ENCODE assay signal across 15 cellular contexts in the genomic region with DNA sequence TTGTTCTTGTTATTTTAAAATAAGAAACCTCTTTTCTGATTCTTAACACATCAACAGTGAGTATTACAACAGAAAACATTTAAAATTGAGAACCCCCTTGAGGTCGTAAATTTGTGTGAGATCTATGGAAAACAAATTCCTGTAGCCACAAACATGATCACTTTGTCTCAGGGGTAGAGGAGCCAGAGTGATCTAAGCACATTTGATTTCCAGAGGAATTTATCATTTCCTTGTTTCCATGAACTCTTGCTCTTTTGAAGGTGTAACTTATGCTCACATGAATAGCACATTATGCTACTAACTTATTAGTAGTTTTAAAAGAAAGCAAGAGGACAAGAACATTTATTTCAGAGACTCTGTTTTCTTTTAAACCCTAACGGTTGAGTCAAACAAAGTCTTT. TPM values are rescaled to one million over a fixed set of nuclear protein-coding genes. Genes with fewer than 3 reads are reported as not detected.
"Had no signal": no experiment of that assay in that cellular context is flagged by ENCODE, and none has a peak within 500 bp of the region (broad histone marks: within the 10 kb centered on the region; RNA-seq: fewer than 3 reads in every experiment).

No MANE protein-coding gene starts in this region.

- H3K4me3 ChIP-seq: stomach had no signal

- H3K9me3 ChIP-seq: stomach had no signal

- H3K27ac ChIP-seq: parathyroid adenoma had no signal

- H3K79me2 ChIP-seq: parathyroid adenoma had no signal

- H3K9ac ChIP-seq: parathyroid adenoma had no signal

- DNase-seq: activated CD4-positive, alpha-beta memory T cell treated with anti-CD3 and anti-CD28 coated beads, Interleukin-2, amount 10 ng/mL, durations not matched to agents 7 days and 5 days; activated CD4-positive, alpha-beta T cell treated with anti-CD3 and anti-CD28 coated beads for 4 hours; activated CD8-positive, alpha-beta memory T cell treated with anti-CD3 and anti-CD28 coated beads, Interleukin-2, amount 50 U/mL, for 4 hours; activated naive CD8-positive, alpha-beta T cell treated with anti-CD3 and anti-CD28 coated beads for 36 hours; activated T-cell treated with anti-CD3 and anti-CD28 coated beads, Interleukin-2, amount 50 U/mL, for 72 hours; effector memory CD8-positive, alpha-beta T cell; foreskin fibroblast; right cardiac atrium; stomach; SW 1271 had no signal

- H3K4me1 ChIP-seq: parathyroid adenoma had no signal

- H3K27me3 ChIP-seq: stomach had no signal

- H2AFZ ChIP-seq: parathyroid adenoma had no signal

RNA-seq across cellular contexts. Expression of gene ZCCHC12, which starts 28.1 kb away (rescaled TPM):
- total RNA-seq: activated CD4-positive, alpha-beta memory T cell treated with anti-CD3 and anti-CD28 coated beads, Interleukin-2, amount 10 ng/mL, durations not matched to agents 7 days and 5 days; myocyte; SK-MEL-5; T-helper 2 cell treated with Interferon-gamma antibody and Interleukin-4, amounts not matched to agents 100 ng/mL and 5 ng/mL, for 36 hours; ureter had no signal
